Comparison of ENCODE assay signal across 8 cellular contexts in the genomic region with DNA sequence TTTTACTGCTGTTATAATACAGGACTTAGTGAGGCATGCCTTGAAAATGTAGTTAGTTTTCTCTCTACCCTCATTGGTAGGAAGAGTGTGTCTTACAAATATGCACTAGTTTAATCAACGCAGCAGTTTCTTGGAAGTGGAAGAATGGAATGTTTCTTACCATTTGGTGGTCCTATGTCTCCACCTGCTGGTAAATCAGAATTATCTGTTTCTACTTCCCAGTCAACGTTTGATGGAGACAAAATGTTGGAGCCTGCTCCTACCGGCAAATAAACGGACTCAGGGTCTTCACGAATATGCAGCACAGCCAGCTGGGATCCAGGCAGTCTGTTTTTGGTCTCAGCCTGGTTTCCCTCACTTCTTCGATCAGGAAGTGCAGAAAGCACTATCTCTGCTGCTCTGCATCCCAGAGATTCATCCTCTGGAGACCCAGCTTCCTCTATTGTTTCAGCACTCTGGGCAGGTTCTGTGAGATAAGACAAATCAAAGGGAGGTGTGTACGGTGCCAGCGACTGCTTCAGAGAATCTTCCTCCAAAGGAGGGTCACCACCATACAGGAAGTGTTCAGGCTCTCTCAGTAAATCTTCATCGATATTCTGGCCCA. TPM values are rescaled to one million over a fixed set of nuclear protein-coding genes. Genes with fewer than 3 reads are reported as not detected.
DNase-seq lines count a peak whose midpoint lies in the region; ATAC-seq and TF ChIP-seq lines count a peak whose summit lies in the region.

No MANE protein-coding gene starts in this region.

- intact Hi-C loops in MCF 10A (cut with micrococcal nuclease) = loop anchor here (1.0 to 2.0 kb wide), 4 partner anchors 42 to 402 kb away; no protein-coding TSS in a partner anchor

- DNase-seq in COLO829 (ENCODE audit: low spot score) (peak; percentile 90), HEK293T (ENCODE audit: extremely low spot score) (peak; percentile 63), NCI-H526 (lab: John Stamatoyannopoulos, UW) (peak; percentile 44 to 76), MCF 10A (ENCODE audit: unreplicated experiment) (peak; percentile 78), iris pigment epithelial cell (ENCODE audit: low read depth) (peak; percentile 92), superior temporal gyrus (ENCODE audit: extremely low spot score) (peak; percentile 93)

- peak; percentile 69 for TF ChIP-seq CTCF in MCF 10A (IDR thresholded peaks at IDR 0.05; ENCODE audit: unreplicated experiment)

- H3K4me3 Mint-ChIP-seq in MCF 10A (ENCODE audit: unreplicated experiment) = no peak overlapping the region

- no TSS peak for BruUV-seq in MCF 10A (replicated peaks; lab: Mats Ljungman, UMichigan)

- no peaks in the 10 kb centered on the region for H3K9me3 Mint-ChIP-seq in MCF 10A (ENCODE audit: unreplicated experiment)

- no peak for ATAC-seq in HG02938 (IDR thresholded peaks at IDR 0.05; ENCODE audit: unreplicated experiment)
- ATAC-seq in GM18868 (IDR thresholded peaks at IDR 0.05; ENCODE audit: unreplicated experiment) = no peak

- H3K27ac Mint-ChIP-seq in MCF 10A (ENCODE audit: low read depth, unreplicated experiment) = no peak overlapping the region

- H3K27me3 Mint-ChIP-seq in MCF 10A (ENCODE audit: insufficient read depth, unreplicated experiment) = peaks cover 36% of the 10 kb centered on the region

- CTCF ChIA-PET in HEK293T (lab: Yijun Ruan, JAX) = interaction anchor here (1.2 to 1.5 kb wide), 2 partner anchors 40 to 258 kb away, joined by 3 to 5 read pairs; no protein-coding TSS in a partner anchor
- CTCF ChIA-PET in MCF 10A (lab: Yijun Ruan, JAX) = interaction anchor here (0.6 to 9.9 kb wide), 34 partner anchors 9 to 1422 kb away, joined by 3 to 285 read pairs (median 5); a partner anchor contains a TSS

- POLR2A ChIA-PET in HEK293T (lab: Yijun Ruan, JAX) = no interaction called here
- POLR2A ChIA-PET in MCF 10A (lab: Yijun Ruan, JAX) = interaction anchor here (0.7 to 1.5 kb wide), 2 partner anchors 13 to 310 kb away, joined by 3 to 4 read pairs; a partner anchor contains a TSS

- H3K36me3 Mint-ChIP-seq in MCF 10A (ENCODE audit: insufficient read depth, unreplicated experiment) = no peaks in the 10 kb centered on the region

- H3K4me1 Mint-ChIP-seq in MCF 10A (ENCODE audit: insufficient read depth, unreplicated experiment) = peaks cover 14% of the 10 kb centered on the region

TF ChIP-seq in HEK293T, 16 proteins besides CTCF, POLR2A, EP300 and RAD21:
- TF ChIP-seq L3MBTL2 (conservative IDR thresholded peaks at IDR 0.05) (no peak), ELF4 (IDR thresholded peaks at IDR 0.05) (no peak), SUZ12 (IDR thresholded peaks at IDR 0.05) (no peak), FOXK2 (IDR thresholded peaks at IDR 0.05) (no peak), NFRKB (IDR thresholded peaks at IDR 0.05) (no peak), FOXA1 (IDR thresholded peaks at IDR 0.05) (no peak)
- TF ChIP-seq, protein P1, sequence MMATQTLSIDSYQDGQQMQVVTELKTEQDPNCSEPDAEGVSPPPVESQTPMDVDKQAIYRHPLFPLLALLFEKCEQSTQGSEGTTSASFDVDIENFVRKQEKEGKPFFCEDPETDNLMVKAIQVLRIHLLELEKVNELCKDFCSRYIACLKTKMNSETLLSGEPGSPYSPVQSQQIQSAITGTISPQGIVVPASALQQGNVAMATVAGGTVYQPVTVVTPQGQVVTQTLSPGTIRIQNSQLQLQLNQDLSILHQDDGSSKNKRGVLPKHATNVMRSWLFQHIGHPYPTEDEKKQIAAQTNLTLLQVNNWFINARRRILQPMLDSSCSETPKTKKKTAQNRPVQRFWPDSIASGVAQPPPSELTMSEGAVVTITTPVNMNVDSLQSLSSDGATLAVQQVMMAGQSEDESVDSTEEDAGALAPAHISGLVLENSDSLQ (IDR thresholded peaks at IDR 0.05) = no peak

RNA-seq across cellular contexts. Expression of a gene that starts 59.5 kb away (rescaled TPM):
- total RNA-seq in MCF 10A (2022) = not detected in 2 replicates
